9 cellular contexts compared by ENCODE assay signal in genomic region chr2:28821295-28821958, GRCh38. TPM values are rescaled to one million over a fixed set of nuclear protein-coding genes. Genes with fewer than 3 reads are reported as not detected.
DNase-seq lines count a peak whose midpoint lies in the region; ATAC-seq and TF ChIP-seq lines count a peak whose summit lies in the region.
"Had no signal": no experiment of that assay in that cellular context is flagged by ENCODE, and none has a peak within 500 bp of the region (broad histone marks: within the 10 kb centered on the region; RNA-seq: fewer than 3 reads in every experiment).

No MANE protein-coding gene starts in this region.

- DNase-seq in G401 (ENCODE audit: low spot score) (peak; percentile 46), HuH-7 (ENCODE audit: low spot score) (peak; percentile 36), RPMI8226 (peak; percentile 64), glutamatergic neuron (no peak), retinal pigment epithelial cell (ENCODE audit: low read depth) (no peak)
- peak; percentile 49 for DNase-seq in activated gamma-delta T cell treated with anti-CD3 and anti-CD28 coated beads, Interleukin-2, amount 50 U/mL, for 16 hours (ENCODE audit: low read depth)

- no peaks in the 10 kb centered on the region for H3K36me3 Mint-ChIP-seq in glutamatergic neuron (ENCODE audit: unreplicated experiment)
- no peaks in the 10 kb centered on the region for H3K36me3 Mint-ChIP-seq in stimulated activated memory B cell treated with anti-CD40 and anti-IgM and Interleukin-4, amounts not matched to agents 10 μg/mL and 1 μg/mL and 100 μg/mL, for 72 hours

- ATAC-seq in stimulated activated memory B cell treated with anti-CD40 and anti-IgM and Interleukin-4, amounts not matched to agents 10 μg/mL and 1 μg/mL and 100 μg/mL, for 72 hours: no peak
- no peak for ATAC-seq in GM21576 (IDR thresholded peaks at IDR 0.05; ENCODE audit: unreplicated experiment)

- H3K27me3 Mint-ChIP-seq in glutamatergic neuron (ENCODE audit: unreplicated experiment): no peaks in the 10 kb centered on the region
- no peaks in the 10 kb centered on the region for H3K27me3 Mint-ChIP-seq in stimulated activated memory B cell treated with anti-CD40 and anti-IgM and Interleukin-4, amounts not matched to agents 10 μg/mL and 1 μg/mL and 100 μg/mL, for 72 hours
- H3K27me3 Mint-ChIP-seq: dendritic cell treated with granulocyte-macrophage colony-stimulating factor and Interleukin-4, amounts not matched to agents 40 ng/mL and 50 ng/mL, for 4 days had no signal

- no peaks in the 10 kb centered on the region for H3K9me3 Mint-ChIP-seq in glutamatergic neuron (ENCODE audit: unreplicated experiment)
- no peaks in the 10 kb centered on the region for H3K9me3 Mint-ChIP-seq in stimulated activated memory B cell treated with anti-CD40 and anti-IgM and Interleukin-4, amounts not matched to agents 10 μg/mL and 1 μg/mL and 100 μg/mL, for 72 hours
- H3K9me3 Mint-ChIP-seq: dendritic cell treated with granulocyte-macrophage colony-stimulating factor and Interleukin-4, amounts not matched to agents 40 ng/mL and 50 ng/mL, for 4 days had no signal

- in situ Hi-C loops in G401 (cut with HindIII; ENCODE audit: low sequenced_read_pairs): no loop called here

- TF ChIP-seq CTCF in glutamatergic neuron (IDR thresholded peaks at IDR 0.05; ENCODE audit: partially characterized antibody, unreplicated experiment): peak; percentile 84
- TF ChIP-seq CTCF in retinal pigment epithelial cell (conservative IDR thresholded peaks at IDR 0.05; ENCODE audit: low read depth, low read length): peak; percentile 68

- no peaks in the 10 kb centered on the region for H3K4me1 Mint-ChIP-seq in glutamatergic neuron (ENCODE audit: low read depth, unreplicated experiment)
- H3K4me1 Mint-ChIP-seq in stimulated activated memory B cell treated with anti-CD40 and anti-IgM and Interleukin-4, amounts not matched to agents 10 μg/mL and 1 μg/mL and 100 μg/mL, for 72 hours: no peaks in the 10 kb centered on the region

- no peak overlapping the region for H3K4me3 ChIP-seq in retinal pigment epithelial cell (ENCODE audit: low read length)

- no peak overlapping the region for H3K4me3 Mint-ChIP-seq in glutamatergic neuron (ENCODE audit: unreplicated experiment)
- H3K4me3 Mint-ChIP-seq in stimulated activated memory B cell treated with anti-CD40 and anti-IgM and Interleukin-4, amounts not matched to agents 10 μg/mL and 1 μg/mL and 100 μg/mL, for 72 hours: no peak overlapping the region
- H3K4me3 Mint-ChIP-seq: dendritic cell treated with granulocyte-macrophage colony-stimulating factor and Interleukin-4, amounts not matched to agents 40 ng/mL and 50 ng/mL, for 4 days had no signal

- H3K27ac Mint-ChIP-seq in glutamatergic neuron (ENCODE audit: unreplicated experiment): no peak overlapping the region
- H3K27ac Mint-ChIP-seq in stimulated activated memory B cell treated with anti-CD40 and anti-IgM and Interleukin-4, amounts not matched to agents 10 μg/mL and 1 μg/mL and 100 μg/mL, for 72 hours: no peak overlapping the region
- H3K27ac Mint-ChIP-seq: dendritic cell treated with granulocyte-macrophage colony-stimulating factor and Interleukin-4, amounts not matched to agents 40 ng/mL and 50 ng/mL, for 4 days had no signal

RNA-seq across cellular contexts. Expression of gene SPDYA, which starts 10.8 kb away (rescaled TPM):
- 0.17 and 1.7 TPM in 2 replicates for total RNA-seq in G401 (2014; rRNA removed; shearing (Covaris generic))
- total RNA-seq in glutamatergic neuron (ENCODE audit: unreplicated experiment): 0.81 TPM

RNA-seq across cellular contexts. Expression of gene TRMT61B, which starts 48.7 kb away (rescaled TPM):
- 21.8 and 46.1 TPM in 2 replicates for total RNA-seq in G401 (2014; rRNA removed; shearing (Covaris generic))
- total RNA-seq in glutamatergic neuron (ENCODE audit: unreplicated experiment): 17.5 TPM

Comparison
In these comparisons a context has a peak if more than half of its experiments do, and no peak if none do; other contexts are left out.
1. DNase-seq: peak in G401 (single experiment), HuH-7 (single experiment), RPMI8226 (single experiment) and activated gamma-delta T cell treated with anti-CD3 and anti-CD28 coated beads, Interleukin-2, amount 50 U/mL, for 16 hours (single experiment); none in glutamatergic neuron (single experiment) and retinal pigment epithelial cell (single experiment).